In the genomic region with DNA sequence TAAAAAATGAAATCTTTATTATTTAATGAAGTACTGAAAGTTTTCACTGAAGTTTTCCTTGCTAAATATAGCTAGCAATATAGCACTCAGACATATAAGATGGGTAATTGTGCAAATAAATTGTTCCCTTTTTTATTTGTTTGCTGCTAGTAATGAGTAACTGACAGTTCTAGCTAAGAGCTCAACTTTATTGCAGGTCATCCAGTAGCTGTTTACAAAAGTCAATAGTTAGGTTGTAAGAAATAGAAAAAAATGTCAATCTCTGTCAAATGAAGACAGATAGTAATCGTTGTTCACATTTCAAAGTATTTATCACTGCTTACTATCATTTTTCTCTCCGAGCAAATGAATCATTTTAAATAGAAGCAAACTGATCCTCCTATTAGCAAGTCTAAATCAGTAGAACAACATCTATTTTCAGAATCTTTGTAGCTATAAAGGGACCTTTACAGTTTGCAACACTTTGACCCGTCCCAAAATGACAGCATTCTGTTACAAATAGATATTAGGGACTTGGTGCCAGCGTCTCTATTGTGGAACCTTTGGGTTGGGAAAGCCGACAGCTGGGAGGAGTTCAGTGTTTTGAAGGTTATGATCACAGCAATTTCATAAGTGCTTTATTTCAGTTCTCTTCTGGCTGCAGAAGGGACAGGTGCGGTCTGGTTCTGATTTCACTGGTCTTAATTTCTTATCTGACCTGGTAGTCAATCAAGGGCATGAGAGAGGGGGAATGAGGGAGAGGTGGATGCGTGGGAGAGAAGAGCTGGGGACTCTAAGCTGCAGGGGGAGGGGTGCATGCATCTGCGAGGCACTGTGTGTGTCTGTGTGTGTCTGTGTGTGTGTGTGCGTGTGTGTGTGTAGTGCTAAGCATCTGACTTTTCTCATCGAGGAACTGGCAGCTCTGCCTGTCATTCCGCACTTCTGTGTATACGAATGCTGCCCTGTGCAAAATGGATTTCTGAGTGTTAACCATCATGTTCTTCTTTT, we compare ENCODE assay signal across 1 cellular context.
TF ChIP-seq lines count a peak whose summit lies in the region.

No MANE protein-coding gene starts in this region.

TF ChIP-seq in HEK293, 187 proteins besides CTCF, POLR2A, EP300 and RAD21 (continued from another document and continues in another):
- TF ChIP-seq PRDM6 (tag by site-specific recombination; IDR thresholded peaks at IDR 0.05), result peak; percentile 65
- peak; percentile 31; the same call in 1 of the 2 replicates for TF ChIP-seq KLF8 (tag by site-specific recombination; IDR thresholded peaks at IDR 0.05)
- TF ChIP-seq PATZ1 (tag by site-specific recombination; IDR thresholded peaks at IDR 0.05), result peak; percentile 42; the same call in 1 of the 2 replicates
- TF ChIP-seq, protein P1, sequence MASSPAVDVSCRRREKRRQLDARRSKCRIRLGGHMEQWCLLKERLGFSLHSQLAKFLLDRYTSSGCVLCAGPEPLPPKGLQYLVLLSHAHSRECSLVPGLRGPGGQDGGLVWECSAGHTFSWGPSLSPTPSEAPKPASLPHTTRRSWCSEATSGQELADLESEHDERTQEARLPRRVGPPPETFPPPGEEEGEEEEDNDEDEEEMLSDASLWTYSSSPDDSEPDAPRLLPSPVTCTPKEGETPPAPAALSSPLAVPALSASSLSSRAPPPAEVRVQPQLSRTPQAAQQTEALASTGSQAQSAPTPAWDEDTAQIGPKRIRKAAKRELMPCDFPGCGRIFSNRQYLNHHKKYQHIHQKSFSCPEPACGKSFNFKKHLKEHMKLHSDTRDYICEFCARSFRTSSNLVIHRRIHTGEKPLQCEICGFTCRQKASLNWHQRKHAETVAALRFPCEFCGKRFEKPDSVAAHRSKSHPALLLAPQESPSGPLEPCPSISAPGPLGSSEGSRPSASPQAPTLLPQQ (tag by site-specific recombination; IDR thresholded peaks at IDR 0.05), result peak; percentile 70
- 0 out of 2 replicates have a peak, but pooled peaks have one; percentile 22 for TF ChIP-seq SP3 (tag by site-specific recombination; IDR thresholded peaks at IDR 0.05)
- TF ChIP-seq ZNF366 (tag by site-specific recombination; conservative IDR thresholded peaks at IDR 0.05), result peak; percentile 72
- TF ChIP-seq, protein P2, sequence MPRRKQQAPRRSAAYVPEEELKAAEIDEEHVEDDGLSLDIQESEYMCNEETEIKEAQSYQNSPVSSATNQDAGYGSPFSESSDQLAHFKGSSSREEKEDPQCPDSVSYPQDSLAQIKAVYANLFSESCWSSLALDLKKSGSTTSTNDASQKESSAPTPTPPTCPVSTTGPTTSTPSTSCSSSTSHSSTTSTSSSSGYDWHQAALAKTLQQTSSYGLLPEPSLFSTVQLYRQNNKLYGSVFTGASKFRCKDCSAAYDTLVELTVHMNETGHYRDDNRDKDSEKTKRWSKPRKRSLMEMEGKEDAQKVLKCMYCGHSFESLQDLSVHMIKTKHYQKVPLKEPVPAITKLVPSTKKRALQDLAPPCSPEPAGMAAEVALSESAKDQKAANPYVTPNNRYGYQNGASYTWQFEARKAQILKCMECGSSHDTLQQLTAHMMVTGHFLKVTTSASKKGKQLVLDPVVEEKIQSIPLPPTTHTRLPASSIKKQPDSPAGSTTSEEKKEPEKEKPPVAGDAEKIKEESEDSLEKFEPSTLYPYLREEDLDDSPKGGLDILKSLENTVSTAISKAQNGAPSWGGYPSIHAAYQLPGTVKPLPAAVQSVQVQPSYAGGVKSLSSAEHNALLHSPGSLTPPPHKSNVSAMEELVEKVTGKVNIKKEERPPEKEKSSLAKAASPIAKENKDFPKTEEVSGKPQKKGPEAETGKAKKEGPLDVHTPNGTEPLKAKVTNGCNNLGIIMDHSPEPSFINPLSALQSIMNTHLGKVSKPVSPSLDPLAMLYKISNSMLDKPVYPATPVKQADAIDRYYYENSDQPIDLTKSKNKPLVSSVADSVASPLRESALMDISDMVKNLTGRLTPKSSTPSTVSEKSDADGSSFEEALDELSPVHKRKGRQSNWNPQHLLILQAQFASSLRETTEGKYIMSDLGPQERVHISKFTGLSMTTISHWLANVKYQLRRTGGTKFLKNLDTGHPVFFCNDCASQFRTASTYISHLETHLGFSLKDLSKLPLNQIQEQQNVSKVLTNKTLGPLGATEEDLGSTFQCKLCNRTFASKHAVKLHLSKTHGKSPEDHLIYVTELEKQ (tag by site-specific recombination; IDR thresholded peaks at IDR 0.05; ENCODE audit: borderline replicate concordance), result peak; percentile 45; the same call in 1 of the 2 replicates
- TF ChIP-seq ZNF10 (tag by site-specific recombination; IDR thresholded peaks at IDR 0.05), result no peak
- peak; percentile 79 for TF ChIP-seq ZBTB48 (tag by site-specific recombination; IDR thresholded peaks at IDR 0.05)
- no peak for TF ChIP-seq ZNF544 (tag by site-specific recombination; IDR thresholded peaks at IDR 0.05)
- no peak for TF ChIP-seq ZNF23 (tag by site-specific recombination; IDR thresholded peaks at IDR 0.05; ENCODE audit: borderline replicate concordance)
- TF ChIP-seq FEZF1 (tag by site-specific recombination; IDR thresholded peaks at IDR 0.05), result peak; percentile 28
- peak; percentile 67; the same call in 1 of the 2 replicates for TF ChIP-seq OSR2 (tag by site-specific recombination; IDR thresholded peaks at IDR 0.05)
- TF ChIP-seq ZNF335 (tag by site-specific recombination; conservative IDR thresholded peaks at IDR 0.05), result peak; percentile 47
- 0 out of 2 replicates have a peak, but pooled peaks have one; percentile 31 for TF ChIP-seq BCL11B (tag by site-specific recombination; IDR thresholded peaks at IDR 0.05; ENCODE audit: low read depth)
- TF ChIP-seq YY2 (tag by site-specific recombination; IDR thresholded peaks at IDR 0.05), result 0 out of 2 replicates have a peak, but pooled peaks have one; percentile 11
- peak; percentile 45; the same call in 1 of the 2 replicates for TF ChIP-seq KLF16 (tag by site-specific recombination; IDR thresholded peaks at IDR 0.05)
- peak; percentile 74 for TF ChIP-seq EGR2 (tag by site-specific recombination; IDR thresholded peaks at IDR 0.05; ENCODE audit: low read depth)
- TF ChIP-seq, protein P3, sequence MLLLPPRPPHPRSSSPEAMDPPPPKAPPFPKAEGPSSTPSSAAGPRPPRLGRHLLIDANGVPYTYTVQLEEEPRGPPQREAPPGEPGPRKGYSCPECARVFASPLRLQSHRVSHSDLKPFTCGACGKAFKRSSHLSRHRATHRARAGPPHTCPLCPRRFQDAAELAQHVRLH (tag by site-specific recombination; IDR thresholded peaks at IDR 0.05), result peak; percentile 83
- TF ChIP-seq, protein P4, sequence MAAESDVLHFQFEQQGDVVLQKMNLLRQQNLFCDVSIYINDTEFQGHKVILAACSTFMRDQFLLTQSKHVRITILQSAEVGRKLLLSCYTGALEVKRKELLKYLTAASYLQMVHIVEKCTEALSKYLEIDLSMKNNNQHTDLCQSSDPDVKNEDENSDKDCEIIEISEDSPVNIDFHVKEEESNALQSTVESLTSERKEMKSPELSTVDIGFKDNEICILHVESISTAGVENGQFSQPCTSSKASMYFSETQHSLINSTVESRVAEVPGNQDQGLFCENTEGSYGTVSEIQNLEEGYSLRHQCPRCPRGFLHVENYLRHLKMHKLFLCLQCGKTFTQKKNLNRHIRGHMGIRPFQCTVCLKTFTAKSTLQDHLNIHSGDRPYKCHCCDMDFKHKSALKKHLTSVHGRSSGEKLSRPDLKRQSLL (tag by site-specific recombination; IDR thresholded peaks at IDR 0.05), result no peak
- TF ChIP-seq ZNF792 (tag by site-specific recombination; IDR thresholded peaks at IDR 0.05), result peak; percentile 80; the same call in 1 of the 2 replicates
- TF ChIP-seq ZNF324 (tag by site-specific recombination; IDR thresholded peaks at IDR 0.05), result no peak
- TF ChIP-seq ZFP3 (tag by site-specific recombination; IDR thresholded peaks at IDR 0.05; ENCODE audit: low read depth), result 0 out of 2 replicates have a peak, but pooled peaks have one; percentile 18
- TF ChIP-seq, protein P5, sequence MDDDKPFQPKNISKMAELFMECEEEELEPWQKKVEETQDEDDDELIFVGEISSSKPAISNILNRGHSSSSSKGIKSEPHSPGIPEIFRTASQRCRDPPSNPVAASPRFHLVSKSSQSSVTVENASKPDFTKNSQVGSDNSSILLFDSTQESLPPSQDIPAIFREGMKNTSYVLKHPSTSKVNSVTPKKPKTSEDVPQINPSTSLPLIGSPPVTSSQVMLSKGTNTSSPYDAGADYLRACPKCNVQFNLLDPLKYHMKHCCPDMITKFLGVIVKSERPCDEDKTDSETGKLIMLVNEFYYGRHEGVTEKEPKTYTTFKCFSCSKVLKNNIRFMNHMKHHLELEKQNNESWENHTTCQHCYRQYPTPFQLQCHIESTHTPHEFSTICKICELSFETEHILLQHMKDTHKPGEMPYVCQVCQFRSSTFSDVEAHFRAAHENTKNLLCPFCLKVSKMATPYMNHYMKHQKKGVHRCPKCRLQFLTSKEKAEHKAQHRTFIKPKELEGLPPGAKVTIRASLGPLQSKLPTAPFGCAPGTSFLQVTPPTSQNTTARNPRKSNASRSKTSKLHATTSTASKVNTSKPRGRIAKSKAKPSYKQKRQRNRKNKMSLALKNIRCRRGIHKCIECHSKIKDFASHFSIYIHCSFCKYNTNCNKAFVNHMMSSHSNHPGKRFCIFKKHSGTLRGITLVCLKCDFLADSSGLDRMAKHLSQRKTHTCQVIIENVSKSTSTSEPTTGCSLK (tag by site-specific recombination; IDR thresholded peaks at IDR 0.05), result no peak
- peak; percentile 64; the same call in 1 of the 2 replicates for TF ChIP-seq ZNF501 (tag by site-specific recombination; IDR thresholded peaks at IDR 0.05)
- TF ChIP-seq PRDM10 (tag by site-specific recombination; IDR thresholded peaks at IDR 0.05), result peak; percentile 71
- TF ChIP-seq ZNF341 (tag by site-specific recombination; IDR thresholded peaks at IDR 0.05; ENCODE audit: low read depth), result peak; percentile 75
- TF ChIP-seq KLF9 (tag by site-specific recombination; IDR thresholded peaks at IDR 0.05; ENCODE audit: low read depth), result peak; percentile 43; the same call in 1 of the 2 replicates
- TF ChIP-seq ZBTB17 (tag by site-specific recombination; IDR thresholded peaks at IDR 0.05), result peak; percentile 98
- TF ChIP-seq, protein P6, sequence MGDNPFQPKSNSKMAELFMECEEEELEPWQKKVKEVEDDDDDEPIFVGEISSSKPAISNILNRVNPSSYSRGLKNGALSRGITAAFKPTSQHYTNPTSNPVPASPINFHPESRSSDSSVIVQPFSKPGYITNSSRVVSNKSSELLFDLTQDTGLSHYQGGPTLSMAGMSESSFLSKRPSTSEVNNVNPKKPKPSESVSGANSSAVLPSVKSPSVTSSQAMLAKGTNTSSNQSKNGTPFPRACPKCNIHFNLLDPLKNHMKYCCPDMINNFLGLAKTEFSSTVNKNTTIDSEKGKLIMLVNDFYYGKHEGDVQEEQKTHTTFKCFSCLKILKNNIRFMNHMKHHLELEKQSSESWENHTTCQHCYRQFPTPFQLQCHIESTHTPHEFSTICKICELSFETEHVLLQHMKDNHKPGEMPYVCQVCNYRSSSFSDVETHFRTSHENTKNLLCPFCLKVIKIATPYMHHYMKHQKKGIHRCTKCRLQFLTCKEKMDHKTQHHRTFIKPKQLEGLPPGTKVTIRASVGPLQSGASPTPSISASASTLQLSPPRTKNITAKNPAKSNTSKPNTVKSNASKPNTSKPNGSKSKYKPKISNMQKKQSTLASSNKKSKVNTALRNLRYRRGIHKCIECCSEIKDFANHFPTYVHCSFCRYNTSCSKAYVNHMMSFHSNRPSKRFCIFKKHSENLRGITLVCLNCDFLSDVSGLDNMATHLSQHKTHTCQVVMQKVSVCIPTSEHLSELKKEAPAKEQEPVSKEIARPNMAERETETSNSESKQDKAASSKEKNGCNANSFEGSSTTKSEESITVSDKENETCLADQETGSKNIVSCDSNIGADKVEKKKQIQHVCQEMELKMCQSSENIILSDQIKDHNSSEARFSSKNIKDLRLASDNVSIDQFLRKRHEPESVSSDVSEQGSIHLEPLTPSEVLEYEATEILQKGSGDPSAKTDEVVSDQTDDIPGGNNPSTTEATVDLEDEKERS (tag by site-specific recombination; IDR thresholded peaks at IDR 0.05), result no peak
